14 cellular contexts compared by ENCODE assay signal in the genomic region with DNA sequence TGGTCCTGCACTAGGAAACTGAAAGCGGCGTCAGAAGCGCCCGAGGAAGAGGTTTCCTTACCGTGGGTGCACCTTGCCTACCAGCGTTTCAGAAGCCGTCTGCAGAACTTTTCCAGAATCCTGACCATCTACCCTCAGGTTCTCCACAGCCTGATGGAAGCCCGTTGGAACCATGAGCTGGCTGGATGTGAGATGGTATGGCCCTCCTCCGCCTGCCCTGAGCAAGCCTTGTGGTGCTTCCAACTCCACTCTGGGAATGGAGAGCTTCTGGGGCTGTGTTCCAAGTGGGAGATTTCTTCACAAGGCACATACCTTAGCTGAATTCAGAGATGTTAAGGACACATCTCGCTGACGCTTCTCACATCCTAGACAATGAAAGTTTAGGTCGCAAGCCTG.
"Had no signal": no experiment of that assay in that cellular context is flagged by ENCODE, and none has a peak within 500 bp of the region (broad histone marks: within the 10 kb centered on the region; RNA-seq: fewer than 3 reads in every experiment).

No MANE protein-coding gene starts in this region.

- H3K9me3 ChIP-seq: esophagus squamous epithelium, psoas muscle, tibial artery had no signal

- ATAC-seq: effector memory CD8-positive, alpha-beta T cell; naive thymus-derived CD8-positive, alpha-beta T cell had no signal

- H3K4me1 ChIP-seq: psoas muscle had no signal

- H3K4me3 ChIP-seq: esophagus squamous epithelium, psoas muscle, SK-N-MC, tibial artery had no signal

- H3K27me3 ChIP-seq: esophagus squamous epithelium, tibial artery had no signal

- H3K27ac ChIP-seq: esophagus squamous epithelium, psoas muscle, SK-N-MC had no signal

- DNase-seq: activated CD4-positive, alpha-beta memory T cell treated with anti-CD3 and anti-CD28 coated beads for 36 hours; activated CD4-positive, alpha-beta T cell treated with anti-CD3 and anti-CD28 coated beads for 36 hours; activated naive CD4-positive, alpha-beta T cell treated with anti-CD3 and anti-CD28 coated beads, Interleukin-2, amount 50 U/mL, for 16 hours; activated T-cell treated with anti-CD3 and anti-CD28 coated beads for 4 hours; effector memory CD8-positive, alpha-beta T cell; esophagus squamous epithelium; naive thymus-derived CD8-positive, alpha-beta T cell; stimulated activated CD4-positive, alpha-beta T cell treated with anti-CD3 and anti-CD28 coated beads, Interleukin-12 subunit alpha, Interleukin-12 subunit beta, amount 100 ng/mL, for 4 hours; stimulated activated CD4-positive, alpha-beta T cell treated with anti-CD3 and anti-CD28 coated beads, Interleukin-1b, Interleukin-23, amount 100 ng/mL, for 48 hours; stimulated activated naive CD4-positive, alpha-beta T cell treated with Interleukin-2 at 50 U/mL for 16 hours; substantia nigra had no signal
